ENCODE assay signal across 1 cellular context in the genomic region with DNA sequence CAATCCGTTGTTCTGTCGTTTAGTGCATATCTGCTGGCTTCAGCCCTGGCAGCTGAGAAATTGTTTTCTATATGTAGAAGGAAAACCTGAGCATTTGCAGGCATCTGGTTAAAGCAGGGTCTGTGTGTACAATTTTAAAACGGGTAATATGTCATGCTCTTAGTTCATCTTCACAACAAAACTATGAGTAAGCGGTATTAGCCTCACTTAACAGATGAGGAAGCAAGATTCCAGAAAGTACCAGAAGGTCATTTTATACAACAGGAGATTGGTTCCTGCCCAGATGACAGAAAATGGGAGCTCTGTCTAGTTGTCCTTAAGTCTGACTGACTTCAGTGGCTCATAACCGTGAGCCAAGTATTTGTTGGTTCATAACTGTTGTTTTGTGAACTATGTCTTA.
TF ChIP-seq lines count a peak whose summit lies in the region.

No MANE protein-coding gene starts in this region.

TF ChIP-seq in GM23338, 12 proteins besides CTCF, POLR2A, EP300 and RAD21 (continued from another document):
- no peak for TF ChIP-seq ZNF462 (CRISPR knock-in tag; IDR thresholded peaks at IDR 0.05)
- TF ChIP-seq NANOG (IDR thresholded peaks at IDR 0.05; ENCODE audit: borderline replicate concordance), result no peak
- TF ChIP-seq ZNF114 (CRISPR knock-in tag; IDR thresholded peaks at IDR 0.05), result no peak
- no peak for TF ChIP-seq STAT1 (IDR thresholded peaks at IDR 0.05; ENCODE audit: unreplicated experiment)
- TF ChIP-seq JUNB (IDR thresholded peaks at IDR 0.05; ENCODE audit: unreplicated experiment), result no peak
- TF ChIP-seq, protein P1, sequence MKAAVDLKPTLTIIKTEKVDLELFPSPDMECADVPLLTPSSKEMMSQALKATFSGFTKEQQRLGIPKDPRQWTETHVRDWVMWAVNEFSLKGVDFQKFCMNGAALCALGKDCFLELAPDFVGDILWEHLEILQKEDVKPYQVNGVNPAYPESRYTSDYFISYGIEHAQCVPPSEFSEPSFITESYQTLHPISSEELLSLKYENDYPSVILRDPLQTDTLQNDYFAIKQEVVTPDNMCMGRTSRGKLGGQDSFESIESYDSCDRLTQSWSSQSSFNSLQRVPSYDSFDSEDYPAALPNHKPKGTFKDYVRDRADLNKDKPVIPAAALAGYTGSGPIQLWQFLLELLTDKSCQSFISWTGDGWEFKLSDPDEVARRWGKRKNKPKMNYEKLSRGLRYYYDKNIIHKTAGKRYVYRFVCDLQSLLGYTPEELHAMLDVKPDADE (IDR thresholded peaks at IDR 0.05), result no peak
- no peak for TF ChIP-seq ZNF331 (CRISPR knock-in tag; IDR thresholded peaks at IDR 0.05; ENCODE audit: low read depth)
- no peak for TF ChIP-seq REST (IDR thresholded peaks at IDR 0.05; ENCODE audit: unreplicated experiment)
- TF ChIP-seq EZH2phosphoT487 (IDR thresholded peaks at IDR 0.05; ENCODE audit: unreplicated experiment), result no peak
- TF ChIP-seq CREB1 (CRISPR knock-in tag; IDR thresholded peaks at IDR 0.05; ENCODE audit: low read depth), result no peak
